Comparison of ENCODE assay signal across 10 cellular contexts in genomic region chr19:16369306-16369663, GRCh38.
"Had no signal": no experiment of that assay in that cellular context is flagged by ENCODE, and none has a peak within 500 bp of the region (broad histone marks: within the 10 kb centered on the region; RNA-seq: fewer than 3 reads in every experiment).

No MANE protein-coding gene starts in this region.

- H3K9me3 ChIP-seq: heart right ventricle, left ventricle myocardium inferior, thoracic aorta had no signal

- H3K9me3 Mint-ChIP-seq: memory B cell; natural killer cell treated with Interleukin-12 subunit alpha and Interleukin-12 subunit beta and Interleukin-15 and Interleukin-18, amount 100 ng/mL, for 72 hours; stimulated activated naive CD8-positive, alpha-beta T cell treated with anti-CD3 and anti-CD28 coated beads, Interleukin-15, amount 100 ng/mL, for 72 hours; T-helper 2 cell treated with Interferon-gamma antibody and Interleukin-4, amounts not matched to agents 5 μg/mL and 100 μg/mL, for 36 hours had no signal

- H3K4me3 Mint-ChIP-seq: natural killer cell treated with Interleukin-12 subunit alpha and Interleukin-12 subunit beta and Interleukin-15 and Interleukin-18, amount 100 ng/mL, for 72 hours; stimulated activated naive CD8-positive, alpha-beta T cell treated with anti-CD3 and anti-CD28 coated beads, Interleukin-15, amount 100 ng/mL, for 72 hours; T-helper 2 cell treated with Interferon-gamma antibody and Interleukin-4, amounts not matched to agents 5 μg/mL and 100 μg/mL, for 36 hours had no signal

- H3K27me3 ChIP-seq: heart right ventricle had no signal

- H3K36me3 Mint-ChIP-seq: natural killer cell treated with Interleukin-12 subunit alpha and Interleukin-12 subunit beta and Interleukin-15 and Interleukin-18, amount 100 ng/mL, for 72 hours had no signal

- DNase-seq: foreskin melanocyte, heart right ventricle, islet precursor cell, left ventricle myocardium inferior, occipital lobe had no signal

- H3K27ac Mint-ChIP-seq: memory B cell; stimulated activated naive CD8-positive, alpha-beta T cell treated with anti-CD3 and anti-CD28 coated beads, Interleukin-15, amount 100 ng/mL, for 72 hours; T-helper 2 cell treated with Interferon-gamma antibody and Interleukin-4, amounts not matched to agents 5 μg/mL and 100 μg/mL, for 36 hours had no signal

- H3K27ac ChIP-seq: left ventricle myocardium inferior, thoracic aorta had no signal

- H3K4me3 ChIP-seq: heart right ventricle, left ventricle myocardium inferior, thoracic aorta had no signal

- H3K27me3 Mint-ChIP-seq: memory B cell had no signal

- H3K4me1 Mint-ChIP-seq: stimulated activated naive CD8-positive, alpha-beta T cell treated with anti-CD3 and anti-CD28 coated beads, Interleukin-15, amount 100 ng/mL, for 72 hours had no signal

- ATAC-seq: heart right ventricle; stimulated activated naive CD8-positive, alpha-beta T cell treated with anti-CD3 and anti-CD28 coated beads, Interleukin-15, amount 100 ng/mL, for 72 hours had no signal
